In genomic region chrX:103469971-103470370, GRCh38 we compare ENCODE assay signal across 2 cellular contexts. TPM values are rescaled to one million over a fixed set of nuclear protein-coding genes. Genes with fewer than 3 reads are reported as not detected.
"Had no signal": no experiment of that assay in that cellular context is flagged by ENCODE, and none has a peak within 500 bp of the region (broad histone marks: within the 10 kb centered on the region; RNA-seq: fewer than 3 reads in every experiment).

No MANE protein-coding gene starts in this region.

RNA-seq across cellular contexts. Expression of gene RAB40A, which starts 49.3 kb away (rescaled TPM):
- total RNA-seq: activated CD8-positive, alpha-beta T cell treated with anti-CD3 and anti-CD28 coated beads, Interleukin-2, amount 10 ng/mL, durations not matched to agents 7 days and 5 days; activated T-helper 2 cell treated with anti-CD3 and anti-CD28 coated beads, Interferon-gamma antibody, Interleukin-2, Interleukin-4, amounts not matched to agents 10 μg/mL and 5 μg/mL and 100 μg/mL, durations not matched to agents 14 hours and 24 hours and 36 hours had no signal
